Comparison of ENCODE assay signal across 14 cellular contexts in the genomic region with DNA sequence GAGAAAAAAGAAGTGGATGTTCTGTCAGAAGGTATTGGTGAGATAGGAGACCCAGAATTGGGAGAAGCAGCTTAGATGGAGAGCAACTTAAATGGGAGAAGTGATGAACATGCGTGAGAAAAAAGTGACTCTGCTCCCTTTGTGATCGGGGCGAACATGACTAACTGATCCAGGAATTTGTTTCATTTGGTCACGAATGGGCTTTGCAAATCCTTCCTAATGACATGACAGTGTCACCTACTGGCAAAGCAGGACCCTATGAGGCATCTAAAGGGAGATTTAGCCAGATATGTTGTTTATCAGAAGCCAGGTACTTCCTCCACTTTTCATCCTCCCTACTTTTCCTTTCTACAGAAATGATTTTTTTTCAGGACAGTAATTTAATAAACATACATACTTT.
DNase-seq lines count a peak whose midpoint lies in the region; ATAC-seq and TF ChIP-seq lines count a peak whose summit lies in the region.
"Had no signal": no experiment of that assay in that cellular context is flagged by ENCODE, and none has a peak within 500 bp of the region (broad histone marks: within the 10 kb centered on the region; RNA-seq: fewer than 3 reads in every experiment).

No MANE protein-coding gene starts in this region.

- POLR2A ChIA-PET in MCF 10A (lab: Yijun Ruan, JAX) = interaction anchor here (0.7 kb wide), 1 partner anchor 826 kb away, joined by 3 read pairs; no protein-coding TSS in a partner anchor

- H3K9me3 Mint-ChIP-seq in MCF 10A (ENCODE audit: unreplicated experiment) = no peaks in the 10 kb centered on the region

- H3K4me1 ChIP-seq in breast epithelium (no peaks in the 10 kb centered on the region), foreskin keratinocyte (no peaks in the 10 kb centered on the region)
- H3K4me1 ChIP-seq: A549, thyroid gland had no signal

- H3K4me1 Mint-ChIP-seq in MCF 10A (ENCODE audit: insufficient read depth, unreplicated experiment) = no peaks in the 10 kb centered on the region

- ATAC-seq in foreskin keratinocyte = peak; percentile 41
- ATAC-seq in HG02678 (IDR thresholded peaks at IDR 0.05; ENCODE audit: unreplicated experiment) = no peak
- ATAC-seq: A549 had no signal

- no peaks in the 10 kb centered on the region for H3K27me3 ChIP-seq in breast epithelium
- no peaks in the 10 kb centered on the region for H3K27me3 ChIP-seq in foreskin keratinocyte
- H3K27me3 ChIP-seq: thyroid gland had no signal

- CTCF ChIA-PET in MCF 10A (lab: Yijun Ruan, JAX) = no interaction called here

- no peaks in the 10 kb centered on the region for H3K27me3 Mint-ChIP-seq in MCF 10A (ENCODE audit: insufficient read depth, unreplicated experiment)

- intact Hi-C loops in MCF 10A (cut with micrococcal nuclease) = loop anchor here (10.0 kb wide), 1 partner anchor 451 kb away; no protein-coding TSS in a partner anchor
- intact Hi-C loops in breast epithelium (cut with DNase I; ENCODE audit: low total_unique reads) = no loop called here

- H3K27ac ChIP-seq in breast epithelium (no peak overlapping the region), VCaP (no peak overlapping the region), foreskin keratinocyte (no peak overlapping the region)
- H3K27ac ChIP-seq: A549, thyroid gland had no signal

- H3K4me3 Mint-ChIP-seq in MCF 10A (ENCODE audit: unreplicated experiment) = no peak overlapping the region

- H3K9me3 ChIP-seq in breast epithelium = no peaks in the 10 kb centered on the region
- H3K9me3 ChIP-seq: A549, thyroid gland had no signal

- peak; percentile 55 for DNase-seq in MCF 10A (ENCODE audit: unreplicated experiment)
- no peak for DNase-seq in breast epithelium (ENCODE audit: low spot score in 2 of 2)
- DNase-seq in foreskin keratinocyte = peak; percentile 23 to 70
- no peak for DNase-seq in NCI-H1048 (lab: John Stamatoyannopoulos, UW)
- no peak for DNase-seq in UCSD-AML1 (lab: John Stamatoyannopoulos, UW; ENCODE audit: unreplicated experiment)
- DNase-seq in T-helper 1 cell = no peak
- DNase-seq: effector CD8-positive, alpha-beta T cell; NCI-H1105 treated with DMSO at 0.1 percent for 48 hours; NCI-H524 treated with DMSO at 0.1 percent for 48 hours; SHP77 treated with DMSO at 0.1 percent for 48 hours; thyroid gland had no signal

- no peaks in the 10 kb centered on the region for H3K36me3 Mint-ChIP-seq in MCF 10A (ENCODE audit: insufficient read depth, unreplicated experiment)

- TF ChIP-seq POLR2A in breast epithelium (IDR thresholded peaks at IDR 0.05) = no peak

- H3K4me3 ChIP-seq in breast epithelium = no peak overlapping the region
- H3K4me3 ChIP-seq: A549, thyroid gland had no signal

- H3K36me3 ChIP-seq in breast epithelium = no peaks in the 10 kb centered on the region
- H3K36me3 ChIP-seq: thyroid gland had no signal

- H3K27ac Mint-ChIP-seq in MCF 10A (ENCODE audit: low read depth, unreplicated experiment) = no peak overlapping the region

- BruUV-seq in MCF 10A (replicated peaks; lab: Mats Ljungman, UMichigan) = no TSS peak

- TF ChIP-seq CTCF in MCF 10A (IDR thresholded peaks at IDR 0.05; ENCODE audit: unreplicated experiment) (no peak), breast epithelium (IDR thresholded peaks at IDR 0.05) (no peak), VCaP (conservative IDR thresholded peaks at IDR 0.05) (peak; percentile 20), foreskin keratinocyte (conservative IDR thresholded peaks at IDR 0.05) (peak; percentile 47)

Comparison
In these comparisons a context has a peak if more than half of its experiments do, and no peak if none do; other contexts are left out.
1. DNase-seq: peak in MCF 10A (single experiment) and foreskin keratinocyte (2 of 2); none in breast epithelium (0 of 2), NCI-H1048 (single experiment), UCSD-AML1 (single experiment) and T-helper 1 cell (0 of 5).
2. CTCF ChIP-seq: peak in VCaP (single experiment) and foreskin keratinocyte (single experiment); none in MCF 10A (single experiment) and breast epithelium (0 of 3).